ENCODE assay signal across 8 cellular contexts in genomic region chr15:84653584-84653909, GRCh38. TPM values are rescaled to one million over a fixed set of nuclear protein-coding genes. Genes with fewer than 3 reads are reported as not detected.
DNase-seq lines count a peak whose midpoint lies in the region; ATAC-seq, FAIRE-seq and TF ChIP-seq lines count a peak whose summit lies in the region.

No MANE protein-coding gene starts in this region.

- H4K20me1 ChIP-seq in neural progenitor cell (ENCODE audit: low read depth), result peaks cover 4% of the 10 kb centered on the region

- peaks cover 28% of the 10 kb centered on the region for H3F3A ChIP-seq in neural progenitor cell (ENCODE audit: low read depth)

- H3K4me1 Mint-ChIP-seq in neural progenitor cell, result peaks cover 27% of the 10 kb centered on the region

- H3K9ac ChIP-seq in neural progenitor cell, result peak overlapping the region; percentile 90

- peak overlapping the region; percentile 83 for H3K4me2 ChIP-seq in neural progenitor cell

- peaks cover 2% of the 10 kb centered on the region for H3K27me3 Mint-ChIP-seq in neural progenitor cell (ENCODE audit: insufficient read depth, low read depth)

- no peak for ATAC-seq in GM21423 (IDR thresholded peaks at IDR 0.05; ENCODE audit: unreplicated experiment)
- ATAC-seq in esophagus mucosa, result no peak

- no peak overlapping the region for H2AFZ ChIP-seq in neural progenitor cell (replicated peaks)

- H3K36me3 Mint-ChIP-seq in neural progenitor cell, result peaks cover 14% of the 10 kb centered on the region

- no peak for TF ChIP-seq CTCF in neural progenitor cell (IDR thresholded peaks at IDR 0.05)

- H3K4me1 ChIP-seq in effector memory CD4-positive, alpha-beta T cell (ENCODE audit: control insufficient read depth, insufficient read depth, low read length, poor library complexity, severe bottlenecking), result peaks cover 22% of the 10 kb centered on the region
- no peaks in the 10 kb centered on the region for H3K4me1 ChIP-seq in neural progenitor cell

- peak overlapping the region; percentile 85 for H3K4me3 ChIP-seq in MG63
- H3K4me3 ChIP-seq in effector memory CD4-positive, alpha-beta T cell (ENCODE audit: insufficient read depth, low read depth, low read length, poor library complexity, severe bottlenecking), result peak overlapping the region; percentile 89
- H3K4me3 ChIP-seq in neural progenitor cell, result peak overlapping the region; percentile 76

- DNase-seq in CD1c-positive myeloid dendritic cell (ENCODE audit: extremely low spot score), result peak; percentile 73
- DNase-seq in MG63, result no peak
- no peak for DNase-seq in effector memory CD4-positive, alpha-beta T cell
- DNase-seq in neural progenitor cell (ENCODE audit: low spot score), result no peak
- DNase-seq in NK-92 (lab: John Stamatoyannopoulos, UW; ENCODE audit: unreplicated experiment), result no peak
- no peak for DNase-seq in RCC 7860 (ENCODE audit: low spot score)

- H3K36me3 ChIP-seq in MG63, result peaks cover 60% of the 10 kb centered on the region
- peaks cover 23% of the 10 kb centered on the region for H3K36me3 ChIP-seq in effector memory CD4-positive, alpha-beta T cell (ENCODE audit: control insufficient read depth, insufficient read depth, low read length)
- H3K36me3 ChIP-seq in neural progenitor cell, result no peaks in the 10 kb centered on the region

- no peak for FAIRE-seq in RCC 7860 (lab: Jason Lieb, UNC)

- peak overlapping the region; percentile 90 for H3K27ac Mint-ChIP-seq in neural progenitor cell

- H3K79me2 ChIP-seq in neural progenitor cell (ENCODE audit: low read depth), result peaks cover 20% of the 10 kb centered on the region

- H3K9me3 ChIP-seq in MG63 (no peaks in the 10 kb centered on the region), neural progenitor cell (ENCODE audit: low read depth) (no peaks in the 10 kb centered on the region)
- no peaks in the 10 kb centered on the region for H3K9me3 ChIP-seq in effector memory CD4-positive, alpha-beta T cell (ENCODE audit: control insufficient read depth, low read length)

- peak overlapping the region; percentile 93 for H3K27ac ChIP-seq in effector memory CD4-positive, alpha-beta T cell (ENCODE audit: insufficient read depth, low read length, poor library complexity, severe bottlenecking)
- H3K27ac ChIP-seq in neural progenitor cell, result peak overlapping the region; percentile 5

- no peaks in the 10 kb centered on the region for H3K9me3 Mint-ChIP-seq in neural progenitor cell

- peak overlapping the region; percentile 97 for H3K4me3 Mint-ChIP-seq in neural progenitor cell

- H3K27me3 ChIP-seq in MG63 (no peaks in the 10 kb centered on the region), neural progenitor cell (peaks cover 20% of the 10 kb centered on the region)
- no peaks in the 10 kb centered on the region for H3K27me3 ChIP-seq in effector memory CD4-positive, alpha-beta T cell (replicated peaks; ENCODE audit: control insufficient read depth, insufficient read depth, low read length, poor library complexity, severe bottlenecking)

RNA-seq across cellular contexts. Expression of gene WDR73, which starts 0.5 kb away (rescaled TPM):
- total RNA-seq in MG63 (2014; rRNA removed; shearing (Covaris generic); ENCODE audit: low replicate concordance), result 34.2 and 34.3 TPM in 2 replicates
- total RNA-seq in neural progenitor cell (ENCODE audit: low replicate concordance), result 37.4 and 46.8 TPM in 2 replicates
- total RNA-seq in esophagus mucosa, result 23.7 TPM

RNA-seq across cellular contexts. Expression of gene NMB, which starts 4.5 kb away (rescaled TPM):
- 0.25 TPM in 1 of 2 replicates, not detected in the other for total RNA-seq in MG63 (2014; rRNA removed; shearing (Covaris generic); ENCODE audit: low replicate concordance)
- total RNA-seq in neural progenitor cell (ENCODE audit: low replicate concordance), result 0.24 and 3.7 TPM in 2 replicates
- 12.8 TPM for total RNA-seq in esophagus mucosa

RNA-seq across cellular contexts. Expression of gene ZSCAN2, which starts 52.7 kb away (rescaled TPM):
- total RNA-seq in MG63 (2014; rRNA removed; shearing (Covaris generic); ENCODE audit: low replicate concordance), result 6.9 and 11.0 TPM in 2 replicates
- 6.7 and 14.2 TPM in 2 replicates for total RNA-seq in neural progenitor cell (ENCODE audit: low replicate concordance)
- total RNA-seq in esophagus mucosa, result 0.92 TPM
